In the genomic region with DNA sequence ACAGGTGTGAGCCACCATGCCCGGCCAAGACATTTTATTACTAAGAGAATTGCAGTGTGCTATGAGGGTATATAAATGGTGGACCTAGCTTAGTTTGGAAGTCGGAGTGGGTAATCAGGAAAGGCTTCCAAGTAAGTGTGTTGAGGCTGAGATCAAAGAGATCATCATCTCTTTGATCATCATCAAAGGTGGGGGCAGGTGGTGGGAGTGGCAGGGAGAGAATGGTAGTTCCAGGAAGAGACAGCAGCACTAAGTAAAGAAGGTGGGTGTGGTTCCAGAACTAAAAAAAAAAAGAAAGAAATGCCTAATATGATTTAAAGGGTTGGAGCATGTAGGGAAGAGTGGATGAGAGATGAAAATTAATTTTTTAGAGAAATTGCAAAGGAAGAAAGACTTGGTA, we compare ENCODE assay signal across 21 cellular contexts. TPM values are rescaled to one million over a fixed set of nuclear protein-coding genes. Genes with fewer than 3 reads are reported as not detected.
"Had no signal": no experiment of that assay in that cellular context is flagged by ENCODE, and none has a peak within 500 bp of the region (broad histone marks: within the 10 kb centered on the region; RNA-seq: fewer than 3 reads in every experiment).

No MANE protein-coding gene starts in this region.

- H3K9ac ChIP-seq: KMS-11 had no signal

- H3K9me3 Mint-ChIP-seq: activated naive CD4-positive, alpha-beta T cell treated with anti-CD3 and anti-CD28 coated beads for 36 hours; activated naive CD8-positive, alpha-beta T cell treated with anti-CD3 and anti-CD28 coated beads for 36 hours; activated T-cell treated with anti-CD3 and anti-CD28 coated beads, Interleukin-2, amount 50 U/mL, for 24 hours had no signal

- H3K27ac ChIP-seq: ascending aorta, body of pancreas, KMS-11, Peyer's patch had no signal

- H3K27me3 ChIP-seq: ascending aorta, body of pancreas, Peyer's patch had no signal

- H3K4me1 ChIP-seq: ascending aorta, Peyer's patch had no signal

- H3K4me3 Mint-ChIP-seq: activated CD8-positive, alpha-beta memory T cell treated with anti-CD3 and anti-CD28 coated beads, Interleukin-2, amount 10 ng/mL, durations not matched to agents 7 days and 5 days; activated naive CD4-positive, alpha-beta T cell treated with anti-CD3 and anti-CD28 coated beads for 36 hours; activated naive CD8-positive, alpha-beta T cell treated with anti-CD3 and anti-CD28 coated beads for 36 hours; activated T-cell treated with anti-CD3 and anti-CD28 coated beads, Interleukin-2, amount 50 U/mL, for 24 hours had no signal

- H3K4me2 ChIP-seq: KMS-11 had no signal

- H3K9me3 ChIP-seq: ascending aorta, body of pancreas, Peyer's patch had no signal

- H3K36me3 ChIP-seq: ascending aorta, Peyer's patch had no signal

- ATAC-seq: activated CD4-positive, CD25-positive, alpha-beta regulatory T cell treated with anti-CD3 and anti-CD28 coated beads, Interleukin-2, amount 50 U/mL, for 24 hours; activated CD8-positive, alpha-beta memory T cell treated with anti-CD3 and anti-CD28 coated beads, Interleukin-2, amount 10 ng/mL, durations not matched to agents 7 days and 5 days; body of pancreas had no signal

- H3K27me3 Mint-ChIP-seq: activated naive CD8-positive, alpha-beta T cell treated with anti-CD3 and anti-CD28 coated beads for 36 hours; activated T-cell treated with anti-CD3 and anti-CD28 coated beads, Interleukin-2, amount 50 U/mL, for 24 hours had no signal

- H3K27ac Mint-ChIP-seq: activated CD8-positive, alpha-beta memory T cell treated with anti-CD3 and anti-CD28 coated beads, Interleukin-2, amount 10 ng/mL, durations not matched to agents 7 days and 5 days; activated naive CD4-positive, alpha-beta T cell treated with anti-CD3 and anti-CD28 coated beads for 36 hours; activated naive CD8-positive, alpha-beta T cell treated with anti-CD3 and anti-CD28 coated beads for 36 hours; activated T-cell treated with anti-CD3 and anti-CD28 coated beads, Interleukin-2, amount 50 U/mL, for 24 hours had no signal

- H3K4me3 ChIP-seq: ascending aorta, body of pancreas, Peyer's patch had no signal

- H3K36me3 Mint-ChIP-seq: activated CD8-positive, alpha-beta memory T cell treated with anti-CD3 and anti-CD28 coated beads, Interleukin-2, amount 10 ng/mL, durations not matched to agents 7 days and 5 days; activated naive CD8-positive, alpha-beta T cell treated with anti-CD3 and anti-CD28 coated beads for 36 hours had no signal

- DNase-seq: activated CD4-positive, alpha-beta T cell treated with anti-CD3 and anti-CD28 coated beads for 48 hours; activated CD8-positive, alpha-beta memory T cell treated with anti-CD3 and anti-CD28 coated beads, Interleukin-2, amount 10 ng/mL, durations not matched to agents 7 days and 5 days; activated effector memory CD4-positive, alpha-beta T cell treated with anti-CD3 and anti-CD28 coated beads, Interleukin-2, amount 50 U/mL, for 16 hours; activated naive CD4-positive, alpha-beta T cell treated with anti-CD3 and anti-CD28 coated beads for 36 hours; activated naive CD8-positive, alpha-beta T cell treated with anti-CD3 and anti-CD28 coated beads for 36 hours; activated T-cell treated with anti-CD3 and anti-CD28 coated beads, Interleukin-2, amount 50 U/mL, for 24 hours; body of pancreas; central memory CD4-positive, alpha-beta T cell; NCI-H1092; NCI-H1417 treated with DMSO at 0.1 percent for 48 hours; NCI-H1694; NCI-H2029 treated with DMSO at 0.1 percent for 48 hours; NCI-H510A treated with DMSO at 0.1 percent for 48 hours; NCI-H69; NK-92 treated with Interleukin-12 subunit alpha and Interleukin-12 subunit beta, amount 100 ng/mL, for 24 hours; OCI-M1; Peyer's patch; SHP77 treated with DMSO at 0.1 percent for 48 hours had no signal

RNA-seq across cellular contexts. Expression of a gene that starts 14.7 kb away (rescaled TPM):
- total RNA-seq: ascending aorta had no signal
